Comparison of ENCODE assay signal across 25 cellular contexts in genomic region chr3:19506171-19506570, GRCh38.
"Had no signal": no experiment of that assay in that cellular context is flagged by ENCODE, and none has a peak within 500 bp of the region (broad histone marks: within the 10 kb centered on the region; RNA-seq: fewer than 3 reads in every experiment).

No MANE protein-coding gene starts in this region.

- H3K4me3 Mint-ChIP-seq: activated CD4-positive, alpha-beta T cell treated with anti-CD3 and anti-CD28 coated beads, Interleukin-2, amount 10 ng/mL, durations not matched to agents 7 days and 5 days; activated CD8-positive, alpha-beta T cell treated with anti-CD3 and anti-CD28 coated beads, Interleukin-2, amount 10 ng/mL, durations not matched to agents 7 days and 5 days; activated naive CD8-positive, alpha-beta T cell treated with anti-CD3 and anti-CD28 coated beads, Interleukin-2, amount 50 U/mL, for 24 hours; activated T-helper 1 cell treated with anti-CD3 and anti-CD28 coated beads, Interleukin-12 subunit alpha, Interleukin-12 subunit beta, Interleukin-2, Interleukin-4 antibody, amounts not matched to agents 30 ng/mL and 10 ng/mL and 1 ng/mL, durations not matched to agents 14 hours and 24 hours and 36 hours; nephron progenitor cell had no signal

- H3K27ac ChIP-seq: epithelial cell of prostate, gastroesophageal sphincter, pancreas, psoas muscle, stomach, transverse colon, vagina, WERI-Rb-1 had no signal

- H3K27ac Mint-ChIP-seq: activated CD4-positive, alpha-beta T cell treated with anti-CD3 and anti-CD28 coated beads, Interleukin-2, amount 10 ng/mL, durations not matched to agents 7 days and 5 days; activated CD8-positive, alpha-beta T cell treated with anti-CD3 and anti-CD28 coated beads, Interleukin-2, amount 10 ng/mL, durations not matched to agents 7 days and 5 days; activated naive CD8-positive, alpha-beta T cell treated with anti-CD3 and anti-CD28 coated beads, Interleukin-2, amount 50 U/mL, for 24 hours; activated T-helper 1 cell treated with anti-CD3 and anti-CD28 coated beads, Interleukin-12 subunit alpha, Interleukin-12 subunit beta, Interleukin-2, Interleukin-4 antibody, amounts not matched to agents 30 ng/mL and 10 ng/mL and 1 ng/mL, durations not matched to agents 14 hours and 24 hours and 36 hours; nephron progenitor cell had no signal

- H3K4me1 ChIP-seq: gastroesophageal sphincter, pancreas, psoas muscle, stomach, transverse colon, vagina had no signal

- H3K4me3 ChIP-seq: gastroesophageal sphincter, pancreas, psoas muscle, stomach, transverse colon, vagina had no signal

- H3K9me3 ChIP-seq: gastroesophageal sphincter, pancreas, psoas muscle, stomach, transverse colon, vagina had no signal

- H3K36me3 ChIP-seq: gastroesophageal sphincter, pancreas, stomach, transverse colon, vagina, WERI-Rb-1 had no signal

- H3K9me3 Mint-ChIP-seq: activated CD4-positive, alpha-beta T cell treated with anti-CD3 and anti-CD28 coated beads, Interleukin-2, amount 10 ng/mL, durations not matched to agents 7 days and 5 days; activated naive CD8-positive, alpha-beta T cell treated with anti-CD3 and anti-CD28 coated beads, Interleukin-2, amount 50 U/mL, for 24 hours; activated T-helper 1 cell treated with anti-CD3 and anti-CD28 coated beads, Interleukin-12 subunit alpha, Interleukin-12 subunit beta, Interleukin-2, Interleukin-4 antibody, amounts not matched to agents 30 ng/mL and 10 ng/mL and 1 ng/mL, durations not matched to agents 14 hours and 24 hours and 36 hours; nephron progenitor cell had no signal

- DNase-seq: activated CD4-positive, alpha-beta T cell treated with anti-CD3 and anti-CD28 coated beads, Interleukin-2, amount 10 ng/mL, durations not matched to agents 7 days and 5 days; activated CD4-positive, CD25-positive, alpha-beta regulatory T cell treated with anti-CD3 and anti-CD28 coated beads, Interleukin-2, amount 50 U/mL, for 72 hours; activated CD8-positive, alpha-beta T cell treated with anti-CD3 and anti-CD28 coated beads, Interleukin-2, amount 10 ng/mL, durations not matched to agents 7 days and 5 days; activated gamma-delta T cell; activated naive CD4-positive, alpha-beta T cell treated with anti-CD3 and anti-CD28 coated beads, Interleukin-2, amount 50 U/mL, for 16 hours; activated naive CD8-positive, alpha-beta T cell treated with anti-CD3 and anti-CD28 coated beads, Interleukin-2, amount 50 U/mL, for 24 hours; cerebellar nuclear complex; cortex of kidney; head of caudate nucleus; hypothalamus; left cardiac atrium; mesenchymal stem cell; nephron progenitor cell; pancreas; psoas muscle; right cardiac atrium; stimulated activated CD4-positive, alpha-beta T cell treated with anti-CD3 and anti-CD28 coated beads, Interleukin-12 subunit alpha, Interleukin-12 subunit beta, amount 100 ng/mL, for 4 hours; stimulated activated CD4-positive, alpha-beta T cell treated with anti-CD3 and anti-CD28 coated beads, Interleukin-4, amount 100 ng/mL, for 4 hours; stomach; transverse colon; WERI-Rb-1 had no signal

- H3K27me3 Mint-ChIP-seq: activated CD4-positive, alpha-beta T cell treated with anti-CD3 and anti-CD28 coated beads, Interleukin-2, amount 10 ng/mL, durations not matched to agents 7 days and 5 days; activated naive CD8-positive, alpha-beta T cell treated with anti-CD3 and anti-CD28 coated beads, Interleukin-2, amount 50 U/mL, for 24 hours had no signal

- H3K27me3 ChIP-seq: gastroesophageal sphincter, pancreas, stomach, transverse colon, vagina had no signal

- ATAC-seq: activated CD8-positive, alpha-beta T cell treated with anti-CD3 and anti-CD28 coated beads, Interleukin-2, amount 10 ng/mL, durations not matched to agents 7 days and 5 days; gastroesophageal sphincter; left cardiac atrium; pancreas; psoas muscle; right cardiac atrium had no signal

- H3K4me1 Mint-ChIP-seq: activated CD4-positive, alpha-beta T cell treated with anti-CD3 and anti-CD28 coated beads, Interleukin-2, amount 10 ng/mL, durations not matched to agents 7 days and 5 days; activated naive CD8-positive, alpha-beta T cell treated with anti-CD3 and anti-CD28 coated beads, Interleukin-2, amount 50 U/mL, for 24 hours; nephron progenitor cell had no signal
